18 cellular contexts compared by ENCODE assay signal in genomic region chr20:57478176-57478575, GRCh38. TPM values are rescaled to one million over a fixed set of nuclear protein-coding genes. Genes with fewer than 3 reads are reported as not detected.
"Had no signal": no experiment of that assay in that cellular context is flagged by ENCODE, and none has a peak within 500 bp of the region (broad histone marks: within the 10 kb centered on the region; RNA-seq: fewer than 3 reads in every experiment).

No MANE protein-coding gene starts in this region.

- H3K27ac ChIP-seq: left lung, thoracic aorta had no signal

- H3K36me3 ChIP-seq: left lung, thoracic aorta had no signal

- H3K9me3 ChIP-seq: left lung, thoracic aorta had no signal

- H3K4me3 ChIP-seq: left lung, thoracic aorta had no signal

- ATAC-seq: activated T-helper 17 cell treated with anti-CD3 and anti-CD28 coated beads, Interleukin-2, amount 50 U/mL, for 72 hours; left lung; natural killer cell treated with Interleukin-12 subunit alpha and Interleukin-12 subunit beta and Interleukin-15 and Interleukin-18, amount 100 ng/mL, for 72 hours; sciatic nerve; stimulated activated naive CD8-positive, alpha-beta T cell treated with anti-CD3 and anti-CD28 coated beads, Interleukin-15, amount 100 ng/mL, for 72 hours; WTC11 had no signal

- DNase-seq: activated CD4-positive, alpha-beta T cell treated with anti-CD3 and anti-CD28 coated beads, Interleukin-2, amount 10 ng/mL, durations not matched to agents 7 days and 5 days; activated naive CD4-positive, alpha-beta T cell treated with anti-CD3 and anti-CD28 coated beads, Interleukin-2, amount 10 ng/mL, durations not matched to agents 7 days and 5 days; activated T-cell treated with anti-CD3 and anti-CD28 coated beads for 4 hours; cortex of kidney; effector memory CD4-positive, alpha-beta T cell; left lung; stimulated activated CD4-positive, alpha-beta T cell treated with anti-CD3 and anti-CD28 coated beads, Interleukin-2, amount 100 ng/mL, for 48 hours; stimulated activated naive CD8-positive, alpha-beta T cell treated with anti-CD3 and anti-CD28 coated beads, Interleukin-15, amount 100 ng/mL, for 72 hours had no signal

RNA-seq across cellular contexts. Expression of gene CTCFL, which starts 46.8 kb away (rescaled TPM):
- total RNA-seq: activated CD4-positive, alpha-beta T cell treated with anti-CD3 and anti-CD28 coated beads, Interleukin-2, amount 10 ng/mL, durations not matched to agents 7 days and 5 days; activated CD8-positive, alpha-beta memory T cell treated with anti-CD3 and anti-CD28 coated beads for 36 hours; activated T-helper 17 cell treated with anti-CD3 and anti-CD28 coated beads, Interleukin-2, amount 50 U/mL, for 72 hours; left lung; natural killer cell treated with Interleukin-12 subunit alpha and Interleukin-12 subunit beta and Interleukin-15 and Interleukin-18, amount 100 ng/mL, for 72 hours; omental fat pad; pulmonary artery endothelial cell; thoracic aorta; ureter had no signal
- polyA plus RNA-seq: keratinocyte had no signal
